In genomic region chr11:22930816-22931594, GRCh38 we compare ENCODE assay signal across 15 cellular contexts.
A peak's percentile ranks its signal among the peaks of the same experiment; 100 is the strongest.
DNase-seq lines count a peak whose midpoint lies in the region; ATAC-seq and TF ChIP-seq lines count a peak whose summit lies in the region.
"Had no signal": no experiment of that assay in that cellular context is flagged by ENCODE, and none has a peak within 500 bp of the region (broad histone marks: within the 10 kb centered on the region; RNA-seq: fewer than 3 reads in every experiment).

No MANE protein-coding gene starts in this region.

- H3K4me3 ChIP-seq in thyroid gland (replicated peaks in 1 of 3) (no peak overlapping the region), spleen (no peak overlapping the region), suprapubic skin (no peak overlapping the region)
- H3K4me3 ChIP-seq: A549, sigmoid colon had no signal

- ATAC-seq in activated CD8-positive, alpha-beta T cell treated with anti-CD3 and anti-CD28 coated beads for 36 hours = peak; percentile 27
- no peak for ATAC-seq in activated CD8-positive, alpha-beta T cell treated with anti-CD3 and anti-CD28 coated beads, Interleukin-2, amount 10 ng/mL, durations not matched to agents 7 days and 5 days
- ATAC-seq in HG03280 (IDR thresholded peaks at IDR 0.05; ENCODE audit: unreplicated experiment) = peak; percentile 93
- ATAC-seq: A549, HCT116, PC-3 had no signal

- H3K9me3 Mint-ChIP-seq in activated CD8-positive, alpha-beta T cell treated with anti-CD3 and anti-CD28 coated beads for 36 hours = no peaks in the 10 kb centered on the region
- H3K9me3 Mint-ChIP-seq in activated CD8-positive, alpha-beta T cell treated with anti-CD3 and anti-CD28 coated beads, Interleukin-2, amount 10 ng/mL, durations not matched to agents 7 days and 5 days (ENCODE audit: insufficient read depth) = no peaks in the 10 kb centered on the region
- H3K9me3 Mint-ChIP-seq in HFFc6 = no peaks in the 10 kb centered on the region
- H3K9me3 Mint-ChIP-seq: activated T-cell treated with anti-CD3 and anti-CD28 coated beads, Interleukin-2, amount 50 U/mL, for 24 hours had no signal

- TF ChIP-seq POLR2A in thyroid gland (IDR thresholded peaks at IDR 0.05) (no peak), spleen (IDR thresholded peaks at IDR 0.05) (no peak), suprapubic skin (IDR thresholded peaks at IDR 0.05) (no peak)

- no peaks in the 10 kb centered on the region for H3K27me3 ChIP-seq in thyroid gland
- no peaks in the 10 kb centered on the region for H3K27me3 ChIP-seq in spleen (replicated peaks in 1 of 7)
- H3K27me3 ChIP-seq in suprapubic skin = no peaks in the 10 kb centered on the region
- H3K27me3 ChIP-seq: sigmoid colon had no signal

- H3K27ac Mint-ChIP-seq in activated CD8-positive, alpha-beta T cell treated with anti-CD3 and anti-CD28 coated beads for 36 hours = no peak overlapping the region
- H3K27ac Mint-ChIP-seq in activated CD8-positive, alpha-beta T cell treated with anti-CD3 and anti-CD28 coated beads, Interleukin-2, amount 10 ng/mL, durations not matched to agents 7 days and 5 days = no peak overlapping the region
- H3K27ac Mint-ChIP-seq in HFFc6 = no peak overlapping the region
- H3K27ac Mint-ChIP-seq: activated T-cell treated with anti-CD3 and anti-CD28 coated beads, Interleukin-2, amount 50 U/mL, for 24 hours had no signal

- no peaks in the 10 kb centered on the region for H3K36me3 ChIP-seq in thyroid gland
- no peaks in the 10 kb centered on the region for H3K36me3 ChIP-seq in spleen
- no peaks in the 10 kb centered on the region for H3K36me3 ChIP-seq in suprapubic skin
- H3K36me3 ChIP-seq: sigmoid colon had no signal

- POLR2A ChIA-PET in activated CD8-positive, alpha-beta T cell treated with anti-CD3 and anti-CD28 coated beads for 36 hours (lab: Charles Lee) = no interaction called here
- POLR2A ChIA-PET in activated CD8-positive, alpha-beta T cell treated with anti-CD3 and anti-CD28 coated beads, Interleukin-2, amount 10 ng/mL, durations not matched to agents 7 days and 5 days (lab: Charles Lee) = no interaction called here

- H3K9me3 ChIP-seq in thyroid gland = no peaks in the 10 kb centered on the region
- H3K9me3 ChIP-seq in spleen = no peaks in the 10 kb centered on the region
- no peaks in the 10 kb centered on the region for H3K9me3 ChIP-seq in suprapubic skin
- H3K9me3 ChIP-seq: A549, sigmoid colon had no signal

- DNase-seq in activated CD8-positive, alpha-beta T cell treated with anti-CD3 and anti-CD28 coated beads for 36 hours = no peak
- DNase-seq in activated CD8-positive, alpha-beta T cell treated with anti-CD3 and anti-CD28 coated beads, Interleukin-2, amount 10 ng/mL, durations not matched to agents 7 days and 5 days = no peak
- DNase-seq in HFFc6 (no peak), thyroid gland (peak; percentile 11 to 23), spleen (no peak), head of caudate nucleus (no peak), suprapubic skin (ENCODE audit: low spot score in 2 of 2) (no peak)
- DNase-seq: activated T-cell treated with anti-CD3 and anti-CD28 coated beads, Interleukin-2, amount 50 U/mL, for 24 hours; DMS79 treated with DMSO at 0.1 percent for 48 hours; PC-3; sigmoid colon had no signal

- no peaks in the 10 kb centered on the region for H3K27me3 Mint-ChIP-seq in activated CD8-positive, alpha-beta T cell treated with anti-CD3 and anti-CD28 coated beads for 36 hours
- H3K27me3 Mint-ChIP-seq in activated CD8-positive, alpha-beta T cell treated with anti-CD3 and anti-CD28 coated beads, Interleukin-2, amount 10 ng/mL, durations not matched to agents 7 days and 5 days (ENCODE audit: low read depth) = no peaks in the 10 kb centered on the region
- no peaks in the 10 kb centered on the region; the same call in none of the 2 replicates for H3K27me3 Mint-ChIP-seq in HFFc6 (ENCODE audit: insufficient read depth)
- H3K27me3 Mint-ChIP-seq: activated T-cell treated with anti-CD3 and anti-CD28 coated beads, Interleukin-2, amount 50 U/mL, for 24 hours had no signal

- H3K36me3 Mint-ChIP-seq in activated CD8-positive, alpha-beta T cell treated with anti-CD3 and anti-CD28 coated beads for 36 hours (ENCODE audit: low read depth) = no peaks in the 10 kb centered on the region
- no peaks in the 10 kb centered on the region for H3K36me3 Mint-ChIP-seq in activated CD8-positive, alpha-beta T cell treated with anti-CD3 and anti-CD28 coated beads, Interleukin-2, amount 10 ng/mL, durations not matched to agents 7 days and 5 days (ENCODE audit: low read depth)
- no peaks in the 10 kb centered on the region for H3K36me3 Mint-ChIP-seq in HFFc6 (ENCODE audit: low read depth)

- H3K4me1 ChIP-seq in thyroid gland (no peaks in the 10 kb centered on the region), spleen (peaks cover 0 to 4% (median 0%) of the 10 kb centered on the region in 6 donors), suprapubic skin (no peaks in the 10 kb centered on the region)
- H3K4me1 ChIP-seq: A549, sigmoid colon had no signal

- intact Hi-C loops in activated CD8-positive, alpha-beta T cell treated with anti-CD3 and anti-CD28 coated beads for 36 hours (cut with micrococcal nuclease) = no loop called here
- intact Hi-C loops in thyroid gland (cut with DNase I) = no loop called here
- intact Hi-C loops in spleen (cut with DNase I; ENCODE audit: low total_unique reads) = no loop called here
- intact Hi-C loops in head of caudate nucleus (cut with DNase I) = no loop called here

- H3K27ac ChIP-seq in thyroid gland = no peak overlapping the region
- H3K27ac ChIP-seq in spleen = no peak overlapping the region
- no peak overlapping the region for H3K27ac ChIP-seq in suprapubic skin
- H3K27ac ChIP-seq: A549, epithelial cell of prostate, sigmoid colon had no signal

- CTCF ChIA-PET in activated CD8-positive, alpha-beta T cell treated with anti-CD3 and anti-CD28 coated beads for 36 hours (lab: Charles Lee) = interaction anchor here (1.1 kb wide), 1 partner anchor 55 kb away, joined by 3 read pairs; no protein-coding TSS in a partner anchor
- CTCF ChIA-PET in activated CD8-positive, alpha-beta T cell treated with anti-CD3 and anti-CD28 coated beads, Interleukin-2, amount 10 ng/mL, durations not matched to agents 7 days and 5 days (lab: Charles Lee) = no interaction called here

- peaks cover 5% of the 10 kb centered on the region for H3K4me1 Mint-ChIP-seq in activated CD8-positive, alpha-beta T cell treated with anti-CD3 and anti-CD28 coated beads for 36 hours (ENCODE audit: low read depth)
- no peaks in the 10 kb centered on the region for H3K4me1 Mint-ChIP-seq in activated CD8-positive, alpha-beta T cell treated with anti-CD3 and anti-CD28 coated beads, Interleukin-2, amount 10 ng/mL, durations not matched to agents 7 days and 5 days (ENCODE audit: low read depth)
- peaks cover 9% of the 10 kb centered on the region; the same call in 1 of the 2 replicates for H3K4me1 Mint-ChIP-seq in HFFc6 (ENCODE audit: low read depth)

- WGBS in thyroid gland, 2 donors = 74 to 76% methylated on average over 5 of the region's 5 CpGs
- 77 to 84% (median 81%) methylated on average over 5 of the region's 5 CpGs for WGBS in spleen, 5 donors
- WGBS in suprapubic skin = 92% methylated on average over 5 of the region's 5 CpGs

- TF ChIP-seq CTCF in activated CD8-positive, alpha-beta T cell treated with anti-CD3 and anti-CD28 coated beads for 36 hours (IDR thresholded peaks at IDR 0.05) = no peak
- TF ChIP-seq CTCF in HFFc6 (IDR thresholded peaks at IDR 0.05) = no peak
- TF ChIP-seq CTCF in thyroid gland (IDR thresholded peaks at IDR 0.05) = no peak
- TF ChIP-seq CTCF in spleen (IDR thresholded peaks at IDR 0.05 in 8 of 11, conservative IDR thresholded peaks at IDR 0.05 in 3 of 11) = no peak
- TF ChIP-seq CTCF in suprapubic skin (IDR thresholded peaks at IDR 0.05) = no peak

- no peak overlapping the region for H3K4me3 Mint-ChIP-seq in activated CD8-positive, alpha-beta T cell treated with anti-CD3 and anti-CD28 coated beads for 36 hours
- no peak overlapping the region for H3K4me3 Mint-ChIP-seq in activated CD8-positive, alpha-beta T cell treated with anti-CD3 and anti-CD28 coated beads, Interleukin-2, amount 10 ng/mL, durations not matched to agents 7 days and 5 days
- H3K4me3 Mint-ChIP-seq in HFFc6 = peak overlapping the region; percentile 31; the same call in 1 of the 2 replicates
- H3K4me3 Mint-ChIP-seq: activated T-cell treated with anti-CD3 and anti-CD28 coated beads, Interleukin-2, amount 50 U/mL, for 24 hours had no signal

- TF ChIP-seq EP300 in suprapubic skin (IDR thresholded peaks at IDR 0.05) = no peak

Comparison
In these comparisons a context has a peak if more than half of its experiments do, and no peak if none do; other contexts are left out.
1. DNase-seq: peak in thyroid gland (2 of 2); none in activated CD8-positive, alpha-beta T cell treated with anti-CD3 and anti-CD28 coated beads for 36 hours (single experiment), activated CD8-positive, alpha-beta T cell treated with anti-CD3 and anti-CD28 coated beads, Interleukin-2, amount 10 ng/mL, durations not matched to agents 7 days and 5 days (single experiment), HFFc6 (single experiment), spleen (single experiment), head of caudate nucleus (0 of 42) and suprapubic skin (0 of 2).